8 cellular contexts compared by ENCODE assay signal in the genomic region with DNA sequence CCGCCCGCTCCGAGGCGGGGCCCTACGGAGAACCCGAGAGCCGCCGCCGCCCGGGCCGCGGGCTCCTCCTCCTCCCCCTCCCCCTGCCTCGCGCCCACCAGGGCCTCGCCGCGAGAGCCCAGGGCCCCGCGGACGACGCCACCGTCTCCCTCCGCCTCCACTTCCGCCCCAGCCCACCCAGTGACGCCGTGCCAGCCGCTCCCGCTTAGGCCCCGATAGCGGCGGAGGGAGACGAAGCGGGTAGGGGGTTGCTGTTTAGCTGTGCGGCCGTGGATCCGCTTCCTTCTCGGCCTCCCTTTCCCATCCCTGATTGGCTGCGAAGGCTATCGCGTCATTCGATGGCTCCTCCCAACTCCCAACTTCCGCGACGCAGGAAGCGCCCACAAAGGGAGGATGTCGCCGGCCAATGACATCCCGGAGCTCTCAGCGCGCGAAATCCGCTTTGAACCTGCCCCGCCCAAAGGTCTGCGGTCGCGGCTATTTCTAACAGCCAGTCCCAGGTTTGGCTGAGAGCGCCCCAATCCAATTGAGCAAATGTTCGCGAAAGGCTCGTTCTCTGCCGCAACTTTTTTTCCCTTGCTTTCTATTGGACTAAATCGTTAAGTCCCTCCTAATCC. TPM values are rescaled to one million over a fixed set of nuclear protein-coding genes. Genes with fewer than 3 reads are reported as not detected.
DNase-seq lines count a peak whose midpoint lies in the region; ATAC-seq and TF ChIP-seq lines count a peak whose summit lies in the region.

A gene (minus strand): TSS at position 277 of the 617 bp plus-strand sequence. CDS start 304 bp downstream, outside the sequence.

- H3K4me3 ChIP-seq in upper lobe of right lung: peak within 1 kb of the TSS; percentile 86

- no peaks in the 10 kb centered on the region for H3K27me3 ChIP-seq in upper lobe of right lung

- in situ Hi-C loops in GM13977 (cut with MboI; ENCODE audit: low pct_unique_long_range_greater_than_20kb, low sequenced_read_pairs, unreplicated experiment): no loop called here

- peaks cover 33% of the 10 kb centered on the region for H3K36me3 ChIP-seq in upper lobe of right lung

- H3K9me3 ChIP-seq in upper lobe of right lung: no peaks in the 10 kb centered on the region

- peaks cover 21% of the 10 kb centered on the region for H3K4me1 ChIP-seq in upper lobe of right lung

- H3K27ac ChIP-seq in upper lobe of right lung: peak within 1 kb of the TSS; percentile 99

- H3K36me3 Mint-ChIP-seq in T-helper 1 cell treated with Interleukin-12 subunit alpha and Interleukin-12 subunit beta and Interleukin-4 antibody, amounts not matched to agents 30 μg/mL and 1 μg/mL, for 36 hours (ENCODE audit: low read depth): peaks cover 26% of the 10 kb centered on the region

- H3K4me3 Mint-ChIP-seq in T-helper 1 cell treated with Interleukin-12 subunit alpha and Interleukin-12 subunit beta and Interleukin-4 antibody, amounts not matched to agents 30 μg/mL and 1 μg/mL, for 36 hours: peak within 1 kb of the TSS; percentile 94

- ATAC-seq in HG02884 (IDR thresholded peaks at IDR 0.05; ENCODE audit: unreplicated experiment): peak; percentile 66
- peak; percentile 94 to 95 for ATAC-seq in left cardiac atrium
- peak; percentile 93 for ATAC-seq in upper lobe of right lung

- H3K27ac Mint-ChIP-seq in T-helper 1 cell treated with Interleukin-12 subunit alpha and Interleukin-12 subunit beta and Interleukin-4 antibody, amounts not matched to agents 30 μg/mL and 1 μg/mL, for 36 hours: peak within 1 kb of the TSS; percentile 100

- no peaks in the 10 kb centered on the region for H3K9me3 Mint-ChIP-seq in T-helper 1 cell treated with Interleukin-12 subunit alpha and Interleukin-12 subunit beta and Interleukin-4 antibody, amounts not matched to agents 30 μg/mL and 1 μg/mL, for 36 hours

- H3K27me3 Mint-ChIP-seq in T-helper 1 cell treated with Interleukin-12 subunit alpha and Interleukin-12 subunit beta and Interleukin-4 antibody, amounts not matched to agents 30 μg/mL and 1 μg/mL, for 36 hours (ENCODE audit: low read depth): no peaks in the 10 kb centered on the region

- TF ChIP-seq CTCF in GM13977 (IDR thresholded peaks at IDR 0.05; ENCODE audit: extremely low read depth, insufficient read depth, missing control alignments) (no peak), upper lobe of right lung (IDR thresholded peaks at IDR 0.05) (no peak)

- peaks cover 44% of the 10 kb centered on the region for H3K4me1 Mint-ChIP-seq in T-helper 1 cell treated with Interleukin-12 subunit alpha and Interleukin-12 subunit beta and Interleukin-4 antibody, amounts not matched to agents 30 μg/mL and 1 μg/mL, for 36 hours (ENCODE audit: low read depth)

- DNase-seq in GM13977 (ENCODE audit: low spot score) (peak; percentile 93), NCI-H1694 (lab: John Stamatoyannopoulos, UW) (peak; percentile 67), amniotic stem cell (lab: John Stamatoyannopoulos, UW) (peak; percentile 94), left cardiac atrium (peak; percentile 97), posterior vena cava (ENCODE audit: low spot score) (peak; percentile 99), upper lobe of right lung (peak; percentile 98)

- intact Hi-C loops in left cardiac atrium (cut with DNase I) (no loop called here), posterior vena cava (cut with DNase I) (loop anchor here in 1 of 2 donors (5.0 kb wide), 1 partner anchor 433 kb away; no protein-coding TSS in a partner anchor), upper lobe of right lung (cut with DNase I) (no loop called here)

RNA-seq across cellular contexts. Expression of the gene that starts here (rescaled TPM):
- total RNA-seq in left cardiac atrium: 10 to 100 TPM in 1 of 2 donors, 1 to 10 TPM in 1; 8.0 to 11.4 TPM
- 10 to 100 TPM; 17.3 to 24.3 TPM for total RNA-seq in posterior vena cava
- total RNA-seq in upper lobe of right lung: 22.5 TPM

Comparison
In these comparisons a context has a peak if more than half of its experiments do, and no peak if none do; other contexts are left out.
1. Peak in every context shown above with its lines: DNase-seq, ATAC-seq, H3K4me3 ChIP-seq and H3K27ac ChIP-seq.